14 cellular contexts compared by ENCODE assay signal in the genomic region with DNA sequence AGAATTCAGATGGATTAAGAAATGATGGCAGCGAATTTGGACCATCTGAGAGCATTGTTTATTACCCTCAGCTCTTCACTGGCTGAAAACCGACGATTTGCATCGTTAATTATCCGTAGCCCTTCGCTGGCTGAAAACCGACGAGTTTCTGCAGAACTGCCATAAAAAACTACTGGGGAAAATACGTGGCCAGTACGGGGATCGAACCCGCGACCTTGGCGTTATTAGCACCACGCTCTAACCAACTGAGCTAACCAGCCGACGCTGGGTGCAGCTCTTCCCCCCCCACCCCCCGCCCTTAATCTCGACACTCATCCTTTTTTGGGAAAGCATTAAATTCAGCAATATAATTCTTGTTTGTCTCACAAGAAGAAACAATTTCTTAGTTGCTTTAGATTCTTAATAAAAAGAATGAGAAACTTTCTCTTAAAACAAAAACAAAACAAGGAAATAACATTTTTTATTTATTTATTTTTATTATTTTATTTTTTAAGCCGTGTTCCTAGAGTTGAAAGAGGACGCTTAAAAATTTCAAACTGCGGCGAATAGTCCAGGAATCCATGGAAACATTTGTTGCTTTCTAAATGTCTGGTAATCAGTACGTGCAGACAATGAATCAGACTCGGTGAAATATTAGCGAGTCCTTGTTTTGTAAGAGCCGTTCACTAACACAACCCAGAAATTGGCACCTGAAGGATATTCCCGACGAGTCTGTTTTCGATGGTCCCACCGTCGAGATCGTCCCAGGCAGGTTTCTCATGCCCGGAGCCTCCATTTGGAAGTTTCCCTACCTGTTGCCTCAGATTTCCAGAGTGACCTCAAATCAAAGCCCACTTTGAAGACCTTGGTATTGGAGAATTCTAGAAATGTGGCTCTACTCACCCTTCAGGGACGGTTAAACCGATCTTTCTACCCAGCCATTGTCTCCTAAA. TPM values are rescaled to one million over a fixed set of nuclear protein-coding genes. Genes with fewer than 3 reads are reported as not detected.
A peak's percentile ranks its signal among the peaks of the same experiment; 100 is the strongest.
DNase-seq lines count a peak whose midpoint lies in the region; ATAC-seq and TF ChIP-seq lines count a peak whose summit lies in the region.
"Had no signal": no experiment of that assay in that cellular context is flagged by ENCODE, and none has a peak within 500 bp of the region (broad histone marks: within the 10 kb centered on the region; RNA-seq: fewer than 3 reads in every experiment).

No MANE protein-coding gene starts in this region.

- H2AFZ ChIP-seq in osteoblast (ENCODE audit: low read length) = no peak overlapping the region

- H3K9me3 Mint-ChIP-seq in activated T-cell treated with anti-CD3 and anti-CD28 coated beads, Interleukin-2, amount 50 U/mL, for 4 hours = peaks cover 6% of the 10 kb centered on the region
- peaks cover 0 to 32% (median 13%) of the 10 kb centered on the region in 6 donors for H3K9me3 Mint-ChIP-seq in immature natural killer cell

- no peak for TF ChIP-seq CTCF in osteoblast (IDR thresholded peaks at IDR 0.05; ENCODE audit: extremely low read depth, low read depth, low read length)

- no peak overlapping the region for H3K9ac ChIP-seq in adipocyte (ENCODE audit: low read length)

- no peak for ATAC-seq in activated T-cell treated with anti-CD3 and anti-CD28 coated beads, Interleukin-2, amount 50 U/mL, for 4 hours
- no peak for ATAC-seq in GM21447 (IDR thresholded peaks at IDR 0.05; ENCODE audit: unreplicated experiment)

- H3K4me1 ChIP-seq in adipocyte (ENCODE audit: control insufficient read depth, insufficient read depth, low read length) (peaks cover under 1% of the 10 kb centered on the region), osteoblast (ENCODE audit: insufficient read depth, low read length) (peaks cover 4% of the 10 kb centered on the region)

- peaks cover 7% of the 10 kb centered on the region for H3K27me3 ChIP-seq in adipocyte (replicated peaks; ENCODE audit: control insufficient read depth, insufficient read depth, low read length)
- H3K27me3 ChIP-seq in osteoblast (ENCODE audit: insufficient read depth, low read length) = peaks cover 3% of the 10 kb centered on the region

- H3K36me3 Mint-ChIP-seq in activated T-cell treated with anti-CD3 and anti-CD28 coated beads, Interleukin-2, amount 50 U/mL, for 4 hours (ENCODE audit: insufficient read depth) = no peaks in the 10 kb centered on the region
- peaks cover 0 to 12% (median 10%) of the 10 kb centered on the region in 3 donors for H3K36me3 Mint-ChIP-seq in immature natural killer cell

- H3K9me3 ChIP-seq in adipocyte (ENCODE audit: control insufficient read depth, low read length) (no peaks in the 10 kb centered on the region), osteoblast (ENCODE audit: low read depth, low read length) (no peaks in the 10 kb centered on the region)
- H3K9me3 ChIP-seq: esophagus squamous epithelium had no signal

- peaks cover 3% of the 10 kb centered on the region for H3K4me1 Mint-ChIP-seq in activated T-cell treated with anti-CD3 and anti-CD28 coated beads, Interleukin-2, amount 50 U/mL, for 4 hours (ENCODE audit: low read depth)
- H3K4me1 Mint-ChIP-seq in immature natural killer cell = peaks cover 0 to 2% of the 10 kb centered on the region in 2 donors

- H3K4me3 Mint-ChIP-seq in activated T-cell treated with anti-CD3 and anti-CD28 coated beads, Interleukin-2, amount 50 U/mL, for 4 hours = no peak overlapping the region
- no peak overlapping the region for H3K4me3 Mint-ChIP-seq in immature natural killer cell
- H3K4me3 Mint-ChIP-seq: stimulated activated naive CD8-positive, alpha-beta T cell treated with anti-CD3 and anti-CD28 coated beads, Interleukin-15, Interleukin-2, amounts not matched to agents 100 ng/mL and 50 ng/mL, for 24 hours had no signal

- H3K27ac Mint-ChIP-seq in immature natural killer cell = no peak overlapping the region
- H3K27ac Mint-ChIP-seq: stimulated activated naive CD8-positive, alpha-beta T cell treated with anti-CD3 and anti-CD28 coated beads, Interleukin-15, Interleukin-2, amounts not matched to agents 100 ng/mL and 50 ng/mL, for 24 hours had no signal

- H3K27ac ChIP-seq in osteoblast (ENCODE audit: low read depth, low read length) = no peak overlapping the region
- H3K27ac ChIP-seq: esophagus squamous epithelium had no signal

- POLR2A ChIA-PET in HEK293T (lab: Yijun Ruan, JAX) = interaction anchor here (1.6 to 1.8 kb wide), 2 partner anchors 21 to 24 kb away, joined by 6 to 9 read pairs; no protein-coding TSS in a partner anchor

- H3K27me3 Mint-ChIP-seq in activated T-cell treated with anti-CD3 and anti-CD28 coated beads, Interleukin-2, amount 50 U/mL, for 4 hours (ENCODE audit: low read depth) = peaks cover 70% of the 10 kb centered on the region
- H3K27me3 Mint-ChIP-seq in immature natural killer cell (ENCODE audit: low read depth in 3 of 3) = peaks cover 36 to 72% (median 37%) of the 10 kb centered on the region in 3 donors

- H3K4me2 ChIP-seq in osteoblast (ENCODE audit: insufficient read depth, low read length) = no peak overlapping the region

- H3K4me3 ChIP-seq in adipocyte (ENCODE audit: low read length) (no peak overlapping the region), osteoblast (ENCODE audit: insufficient read depth, low read length) (no peak overlapping the region)
- H3K4me3 ChIP-seq: esophagus squamous epithelium had no signal

- no peaks in the 10 kb centered on the region for H4K20me1 ChIP-seq in osteoblast (ENCODE audit: insufficient read depth, low read length)

- H3K36me3 ChIP-seq in adipocyte (ENCODE audit: control insufficient read depth, insufficient read depth, low read length, severe bottlenecking) = no peaks in the 10 kb centered on the region
- no peaks in the 10 kb centered on the region for H3K36me3 ChIP-seq in osteoblast (ENCODE audit: insufficient read depth, low read length)
- H3K36me3 ChIP-seq: esophagus squamous epithelium had no signal

- CTCF ChIA-PET in HEK293T (lab: Yijun Ruan, JAX) = no interaction called here

- DNase-seq in activated T-cell treated with anti-CD3 and anti-CD28 coated beads for 48 hours (ENCODE audit: low read depth) (peak; percentile 37), HEK293T (ENCODE audit: extremely low spot score) (peak; percentile 46), adipocyte (ENCODE audit: low read depth) (peak; percentile 16), osteoblast (ENCODE audit: insufficient read length, low spot score, missing footprints) (peak; percentile 78), immature natural killer cell (no peak), GF-D8 (lab: John Stamatoyannopoulos, UW) (no peak)
- no peak for DNase-seq in activated T-cell treated with anti-CD3 and anti-CD28 coated beads, Interleukin-2, amount 50 U/mL, for 4 hours
- DNase-seq: activated effector memory CD4-positive, alpha-beta T cell treated with Interleukin-2 at 50 U/mL for 16 hours; C1 segment of cervical spinal cord; esophagus squamous epithelium; kidney; NCI-H1417 treated with DMSO at 0.1 percent for 48 hours had no signal

- H3K79me2 ChIP-seq in osteoblast (ENCODE audit: insufficient read depth, low read length) = no peaks in the 10 kb centered on the region

TF ChIP-seq in HEK293T, 16 proteins besides CTCF, POLR2A, EP300 and RAD21:
- TF ChIP-seq FOXM1 (IDR thresholded peaks at IDR 0.05; ENCODE audit: borderline replicate concordance) (peak; percentile 43; the same call in 1 of the 2 replicates), CTBP1 (IDR thresholded peaks at IDR 0.05; ENCODE audit: borderline replicate concordance) (no peak)

RNA-seq across cellular contexts. Expression of gene PRSS16, which starts 27.8 kb away (rescaled TPM):
- total RNA-seq in activated T-cell treated with anti-CD3 and anti-CD28 coated beads, Interleukin-2, amount 50 U/mL, for 4 hours = under 1 TPM; 0.15 to 0.63 (median 0.32) TPM
- total RNA-seq in osteoblast = not detected in 2 replicates
- under 1 TPM in 1 of 3 donors, not detected in 2; 0.39 TPM for polyA plus RNA-seq in immature natural killer cell

RNA-seq across cellular contexts. Expression of gene POM121L2, which starts 36.8 kb away (rescaled TPM):
- total RNA-seq in activated T-cell treated with anti-CD3 and anti-CD28 coated beads, Interleukin-2, amount 50 U/mL, for 4 hours = not detected
- total RNA-seq in osteoblast = under 0.01 TPM in 1 of 2 replicates, not detected in the other
- polyA plus RNA-seq in immature natural killer cell = not detected
- total RNA-seq: esophagus squamous epithelium, kidney had no signal

Comparison
In these comparisons a context has a peak if more than half of its experiments do, and no peak if none do; other contexts are left out.
1. DNase-seq: peak in activated T-cell treated with anti-CD3 and anti-CD28 coated beads for 48 hours (single experiment), HEK293T (single experiment), adipocyte (single experiment) and osteoblast (single experiment); none in activated T-cell treated with anti-CD3 and anti-CD28 coated beads, Interleukin-2, amount 50 U/mL, for 4 hours (single experiment), immature natural killer cell (0 of 3) and GF-D8 (single experiment).